In the genomic region with DNA sequence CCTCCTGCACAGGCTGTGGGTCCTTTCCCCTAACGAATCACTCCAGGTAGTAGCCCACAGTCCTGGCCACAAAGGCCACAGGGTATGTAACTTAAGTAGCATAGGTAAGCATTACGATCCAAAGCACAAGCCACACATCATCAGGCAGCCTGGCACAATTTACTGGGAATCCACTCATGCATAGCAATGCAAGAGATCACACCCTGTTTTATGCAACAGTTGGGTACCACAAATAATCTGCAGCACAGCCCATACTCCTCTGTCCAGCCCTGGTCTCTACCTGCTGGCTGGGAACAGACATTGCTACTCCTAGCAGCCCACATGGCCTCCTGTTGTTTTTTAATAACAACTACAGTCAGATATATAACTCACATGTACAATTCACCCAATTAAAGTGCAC, we compare ENCODE assay signal across 11 cellular contexts. TPM values are rescaled to one million over a fixed set of nuclear protein-coding genes. Genes with fewer than 3 reads are reported as not detected.
A peak's percentile ranks its signal among the peaks of the same experiment; 100 is the strongest.
DNase-seq lines count a peak whose midpoint lies in the region; ATAC-seq, FAIRE-seq and TF ChIP-seq lines count a peak whose summit lies in the region.
"Had no signal": no experiment of that assay in that cellular context is flagged by ENCODE, and none has a peak within 500 bp of the region (broad histone marks: within the 10 kb centered on the region; RNA-seq: fewer than 3 reads in every experiment).

No MANE protein-coding gene starts in this region.

- H3F3A ChIP-seq in Loucy (ENCODE audit: low read depth): no peaks in the 10 kb centered on the region

- H3K4me2 ChIP-seq in Loucy (ENCODE audit: low read depth, low read length, poor library complexity, severe bottlenecking) (peak overlapping the region; percentile 76), K562 (ENCODE audit: insufficient read depth, low read length) (peak overlapping the region; percentile 47; the same call in 1 of the 2 replicates)

- no peak for TF ChIP-seq RAD21 in K562 (CRISPR knock-in tag; conservative IDR thresholded peaks at IDR 0.05 in 1 of 2, IDR thresholded peaks at IDR 0.05 in 1 of 2)

- H3K36me3 ChIP-seq in CD4-positive, alpha-beta memory T cell (ENCODE audit: insufficient read depth, low read length): no peaks in the 10 kb centered on the region
- no peaks in the 10 kb centered on the region for H3K36me3 ChIP-seq in Loucy (ENCODE audit: insufficient read depth, low read length)
- no peaks in the 10 kb centered on the region for H3K36me3 ChIP-seq in K562 (ENCODE audit: control insufficient read depth, insufficient read depth, low read length)

- ATAC-seq in K562: peak; percentile 27; the same call in 2 of the 3 replicates
- no peak for ATAC-seq in HG03442 (IDR thresholded peaks at IDR 0.05; ENCODE audit: unreplicated experiment)
- ATAC-seq in HG02840 (IDR thresholded peaks at IDR 0.05; ENCODE audit: low FRiP score, unreplicated experiment): no peak
- no peak for ATAC-seq in GM19463 (IDR thresholded peaks at IDR 0.05; ENCODE audit: unreplicated experiment)

- 54% methylated on average over 2 of the region's 2 CpGs for WGBS in K562 (ENCODE audit: insufficient coverage, low coverage, missing lambda C conversion rate)

- CTCF ChIA-PET in CD4-positive, alpha-beta memory T cell (lab: Charles Lee; ENCODE audit: partially characterized antibody): interaction anchor here (0.7 kb wide), 1 partner anchor 11 kb away, joined by 3 read pairs; no protein-coding TSS in a partner anchor
- CTCF ChIA-PET in K562 (lab: Yijun Ruan, JAX; ENCODE audit: low intra/inter-chr PET ratio): no interaction called here

- no peak for FAIRE-seq in K562 (lab: Jason Lieb, UNC)

- H4K20me1 ChIP-seq in Loucy (ENCODE audit: insufficient read depth, low read length, poor library complexity, severe bottlenecking): peaks cover 3% of the 10 kb centered on the region
- H4K20me1 ChIP-seq in K562 (replicated peaks; ENCODE audit: control insufficient read depth, insufficient read depth, low read length): peaks cover 16% of the 10 kb centered on the region

- POLR2A ChIA-PET in CD4-positive, alpha-beta memory T cell (lab: Charles Lee; ENCODE audit: partially characterized antibody): interaction anchor here (0.8 to 5.2 kb wide), 2 partner anchors 34 to 177 kb away, joined by 5 to 48 read pairs; partner anchors contain the start of genes RINT1 and SRPK2
- POLR2A ChIA-PET in K562 (lab: Yijun Ruan, JAX): interaction anchor here (1.1 to 2.6 kb wide), 5 partner anchors 13 to 34 kb away, joined by 3 to 7 read pairs (median 5); partner anchors contain the start of gene SRPK2

- no peaks in the 10 kb centered on the region for H3K9me2 ChIP-seq in Loucy (replicated peaks; ENCODE audit: low read depth, low read length)

- H3K4me1 Mint-ChIP-seq in CD4-positive, alpha-beta memory T cell: peaks cover 52 to 69% (median 59%) of the 10 kb centered on the region in 4 donors
- peaks cover 55% of the 10 kb centered on the region for H3K4me1 Mint-ChIP-seq in nephron progenitor cell

- peaks cover 88% of the 10 kb centered on the region for H3K79me2 ChIP-seq in Loucy (ENCODE audit: insufficient read depth, low read length)
- H3K79me2 ChIP-seq in K562 (ENCODE audit: control insufficient read depth, insufficient read depth, low read length): peaks cover 78% of the 10 kb centered on the region

- no peaks in the 10 kb centered on the region for H3K9me3 ChIP-seq in CD4-positive, alpha-beta memory T cell (ENCODE audit: control insufficient read depth in 1 of 2, low read length in 2 of 2)
- no peaks in the 10 kb centered on the region for H3K9me3 ChIP-seq in Loucy (ENCODE audit: insufficient read depth, low read depth, low read length)
- H3K9me3 ChIP-seq in K562 (replicated peaks; ENCODE audit: control insufficient read depth, insufficient read depth, low read depth, low read length): no peaks in the 10 kb centered on the region

- in situ Hi-C loops in K562 (cut with MboI): no loop called here

- intact Hi-C loops in CD4-positive, alpha-beta memory T cell (cut with micrococcal nuclease): loop anchor here (5.0 kb wide), 1 partner anchor 372 kb away; no protein-coding TSS in a partner anchor
- intact Hi-C loops in K562 (cut with micrococcal nuclease): no loop called here

- H3K27ac Mint-ChIP-seq in CD4-positive, alpha-beta memory T cell: peak overlapping the region; percentile 49 to 97 (median 96)
- H3K27ac Mint-ChIP-seq in nephron progenitor cell: peak overlapping the region; percentile 78

- peaks cover 72% of the 10 kb centered on the region for H3K4me1 ChIP-seq in CD4-positive, alpha-beta memory T cell (ENCODE audit: insufficient read depth, low read length)
- H3K4me1 ChIP-seq in Loucy (ENCODE audit: insufficient read depth, low read length, poor library complexity, severe bottlenecking): peaks cover 58% of the 10 kb centered on the region
- H3K4me1 ChIP-seq in K562 (replicated peaks in 1 of 2; ENCODE audit: control insufficient read depth in 2 of 2, insufficient read depth in 2 of 2, low read length in 2 of 2): peaks cover 26 to 40% of the 10 kb centered on the region in 2 experiments

- H3K36me3 Mint-ChIP-seq in CD4-positive, alpha-beta memory T cell: no peaks in the 10 kb centered on the region
- H3K36me3 Mint-ChIP-seq in nephron progenitor cell (ENCODE audit: low read depth): peaks cover 10% of the 10 kb centered on the region

- no peaks in the 10 kb centered on the region for H3K9me3 Mint-ChIP-seq in CD4-positive, alpha-beta memory T cell
- H3K9me3 Mint-ChIP-seq in nephron progenitor cell: peaks cover 8% of the 10 kb centered on the region

- no peak for TF ChIP-seq EP300 in K562 (IDR thresholded peaks at IDR 0.05; ENCODE audit: low read length)

- TF ChIP-seq CTCF in Loucy (conservative IDR thresholded peaks at IDR 0.05; ENCODE audit: low read length): no peak
- TF ChIP-seq CTCF in K562 (IDR thresholded peaks at IDR 0.05 in 2 of 3, conservative IDR thresholded peaks at IDR 0.05 in 1 of 3; ENCODE audit: insufficient read depth in 2 of 3, low read depth in 1 of 3, low read length in 3 of 3): no peak
- no peak for TF ChIP-seq CTCF in nephron progenitor cell (IDR thresholded peaks at IDR 0.05)

- TF ChIP-seq POLR2A in K562 (conservative IDR thresholded peaks at IDR 0.05): no peak

- BruUV-seq in K562 (replicated peaks; lab: Mats Ljungman, UMichigan): no TSS peak

- no peak for DNase-seq in CD4-positive, alpha-beta memory T cell
- DNase-seq in K562 (ENCODE audit: extremely low read depth in 1 of 4, low spot score in 3 of 4): no peak
- DNase-seq in nephron progenitor cell: no peak
- DNase-seq in NCI-H345 (lab: John Stamatoyannopoulos, UW): no peak
- DNase-seq: dorsolateral prefrontal cortex, midbrain, NCI-H1105 treated with DMSO at 0.1 percent for 48 hours had no signal

- no peaks in the 10 kb centered on the region for H3K27me3 ChIP-seq in CD4-positive, alpha-beta memory T cell (ENCODE audit: insufficient read depth, low read length)
- H3K27me3 ChIP-seq in Loucy (ENCODE audit: insufficient read depth, low read length, poor library complexity, severe bottlenecking) (no peaks in the 10 kb centered on the region), K562 (ENCODE audit: control insufficient read depth in 2 of 2, insufficient read depth in 2 of 2, low read length in 2 of 2) (no peaks in the 10 kb centered on the region)
- H3K27me3 ChIP-seq: dorsolateral prefrontal cortex had no signal

- H2AFZ ChIP-seq in Loucy (ENCODE audit: low read length) (no peak overlapping the region), K562 (ENCODE audit: low read depth, low read length) (no peak overlapping the region)

- no peak overlapping the region for H3K9ac ChIP-seq in Loucy (ENCODE audit: low read depth, low read length, poor library complexity, severe bottlenecking)
- H3K9ac ChIP-seq in K562 (ENCODE audit: insufficient read depth in 1 of 2, low read depth in 2 of 2, low read length in 2 of 2): peak overlapping the region in 1 of 2 experiments; percentile 75; a peak in 1 of 4 replicates

- H3K27me3 Mint-ChIP-seq in CD4-positive, alpha-beta memory T cell: no peaks in the 10 kb centered on the region
- no peaks in the 10 kb centered on the region for H3K27me3 Mint-ChIP-seq in nephron progenitor cell (ENCODE audit: low read depth, poor library complexity)

- peak overlapping the region in 7 of 8 donors; percentile 9 to 89 (median 71) for H3K4me3 Mint-ChIP-seq in CD4-positive, alpha-beta memory T cell
- no peak overlapping the region for H3K4me3 Mint-ChIP-seq in nephron progenitor cell

- H3K9me1 ChIP-seq in K562 (ENCODE audit: control insufficient read depth, insufficient read depth, low read length): peaks cover 9% of the 10 kb centered on the region

- peak overlapping the region; percentile 28 for H3K27ac ChIP-seq in CD4-positive, alpha-beta memory T cell (ENCODE audit: low read depth, low read length)
- H3K27ac ChIP-seq in K562 (ENCODE audit: extremely low read depth, low read depth, low read length): no peak overlapping the region

- H3K4me3 ChIP-seq in CD4-positive, alpha-beta memory T cell (ENCODE audit: low read length in 2 of 2): no peak overlapping the region
- no peak overlapping the region for H3K4me3 ChIP-seq in Loucy (ENCODE audit: low read length, poor library complexity, severe bottlenecking)
- no peak overlapping the region for H3K4me3 ChIP-seq in K562
- H3K4me3 ChIP-seq: dorsolateral prefrontal cortex had no signal

TF ChIP-seq in K562, 482 proteins besides CTCF, POLR2A, EP300 and RAD21 (continues in another document):
- no peak for TF ChIP-seq ZSCAN29 (IDR thresholded peaks at IDR 0.05)
- no peak for TF ChIP-seq RCOR1 (IDR thresholded peaks at IDR 0.05; ENCODE audit: borderline replicate concordance in 1 of 2, low read depth in 2 of 2, low read length in 2 of 2)
- TF ChIP-seq CREBBP (IDR thresholded peaks at IDR 0.05; ENCODE audit: low read depth, low read length): no peak

RNA-seq across cellular contexts. Expression of gene SRPK2, which starts 34.3 kb away (rescaled TPM):
- 10 to 100 TPM; 54.7 to 55.2 TPM for total RNA-seq in CD4-positive, alpha-beta memory T cell
- 10 to 100 TPM; 36.0 to 48.7 TPM for polyA plus RNA-seq in CD4-positive, alpha-beta memory T cell
- 35.3 and 133 TPM in 2 replicates for total RNA-seq in K562 (2011; cell fraction: chromatin; rRNA removed; ENCODE audit: low replicate concordance)
- total RNA-seq in K562 (2011; cell fraction: nucleolus; rRNA removed): 16.7 and 26.2 TPM in 2 replicates
- total RNA-seq in K562 (2011; cell fraction: nucleoplasm; rRNA removed): 38.6 and 52.0 TPM in 2 replicates
- 25.3 and 28.2 TPM in 2 replicates for total RNA-seq in K562 (2014; rRNA removed)
- 38.8 and 43.1 TPM in 2 replicates for total RNA-seq in K562 (2014; rRNA removed; fragmentation: Illumina TruSeq; extraction: Trizol)
- total RNA-seq in K562 (2015; rRNA removed; fragmentation: Illumina TruSeq; extraction: Trizol): 39.4 and 41.1 TPM in 2 replicates
- total RNA-seq in K562 (2021): 38.8 and 44.7 TPM in 2 replicates
- 15.7 and 21.5 TPM in 2 replicates for polyA plus RNA-seq in K562 (2011; rRNA removed)
- polyA plus RNA-seq in K562 (2011; cell fraction: cytosol; rRNA removed): 7.1 and 10.4 TPM in 2 replicates
- 17.2 and 19.5 TPM in 2 replicates for polyA plus RNA-seq in K562 (2011; cell fraction: nucleus; rRNA removed)
- polyA plus RNA-seq in K562 (2012): 29.8 and 31.3 TPM in 2 replicates
- 33.6 and 36.3 TPM in 2 replicates for polyA plus RNA-seq in K562 (2014; fragmentation: Illumina TruSeq; extraction: Trizol)
- 10 to 100 TPM; 27.3 to 33.3 TPM for polyA plus RNA-seq in K562 (2014; fragmentation: Nextera tagmentation; extraction: Ambion mirVana)
- polyA plus RNA-seq in K562 (2014; rRNA removed): 18.6 and 26.4 TPM in 2 replicates
- 32.2 and 34.9 TPM in 2 replicates for polyA minus RNA-seq in K562 (2011; rRNA and poly(A)+ RNA removed)
- 12.4 and 18.3 TPM in 2 replicates for polyA minus RNA-seq in K562 (2011; cell fraction: cytosol; rRNA and poly(A)+ RNA removed)
- 21.5 and 27.9 TPM in 2 replicates for polyA minus RNA-seq in K562 (2011; cell fraction: nucleus; rRNA and poly(A)+ RNA removed)
